8 cellular contexts compared by ENCODE assay signal in genomic region chr11:72812968-72813739, GRCh38. TPM values are rescaled to one million over a fixed set of nuclear protein-coding genes. Genes with fewer than 3 reads are reported as not detected.
DNase-seq lines count a peak whose midpoint lies in the region; ATAC-seq and TF ChIP-seq lines count a peak whose summit lies in the region.

No MANE protein-coding gene starts in this region.

- H3K4me3 ChIP-seq in HAP-1 (peak overlapping the region; percentile 75), coronary artery (peak overlapping the region; percentile 82)

- H3K36me3 ChIP-seq in HAP-1 (replicated peaks): peaks cover 23% of the 10 kb centered on the region

- in situ Hi-C loops in HAP-1 (cut with MboI; ENCODE audit: low sequenced_read_pairs): no loop called here

- H3K27me3 ChIP-seq in HAP-1 (ENCODE audit: low read depth): no peaks in the 10 kb centered on the region

- no peak for ATAC-seq in HG03457 (IDR thresholded peaks at IDR 0.05; ENCODE audit: unreplicated experiment)

- TF ChIP-seq CTCF in coronary artery (IDR thresholded peaks at IDR 0.05): no peak

- no peaks in the 10 kb centered on the region for H3K9me3 ChIP-seq in HAP-1

- H3K4me1 ChIP-seq in HAP-1: peaks cover 10% of the 10 kb centered on the region

- DNase-seq in DMS53 (lab: John Stamatoyannopoulos, UW) (peak; percentile 91), HAP-1 (ENCODE audit: low spot score in 2 of 2) (peak; percentile 81 to 87), NCI-H2196 (lab: John Stamatoyannopoulos, UW; ENCODE audit: unreplicated experiment) (peak; percentile 36), coronary artery (ENCODE audit: low spot score) (peak; percentile 94), lung microvascular endothelial cell (ENCODE audit: low read depth in 2 of 2) (peak; percentile 51 to 75)
- peak; percentile 43 for DNase-seq in activated CD4-positive, alpha-beta T cell treated with anti-CD3 and anti-CD28 coated beads for 1 hour
- DNase-seq in stimulated activated CD8-positive, alpha-beta memory T cell treated with anti-CD3 and anti-CD28 coated beads, Interleukin-4, amount 100 ng/mL, for 1 hour (ENCODE audit: low read depth in 2 of 2, low spot score in 1 of 2): peak; percentile 33 to 49

- H3K27ac ChIP-seq in coronary artery: peak overlapping the region; percentile 89 to 90

RNA-seq across cellular contexts. Expression of gene ATG16L2, which starts 1.1 kb away (rescaled TPM):
- 3.5 and 5.2 TPM in 2 replicates for total RNA-seq in lung microvascular endothelial cell

RNA-seq across cellular contexts. Expression of gene STARD10, which starts 19.3 kb away (rescaled TPM):
- 47.5 and 90.5 TPM in 2 replicates for total RNA-seq in lung microvascular endothelial cell

Comparison
In these comparisons a context has a peak if more than half of its experiments do, and no peak if none do; other contexts are left out.
1. DNase-seq: peak in every context shown above with its lines; median percentile 94 in coronary artery; 91 in DMS53; 84 in HAP-1; 63 in lung microvascular endothelial cell; 43 in activated CD4-positive, alpha-beta T cell treated with anti-CD3 and anti-CD28 coated beads for 1 hour; 41 in stimulated activated CD8-positive, alpha-beta memory T cell treated with anti-CD3 and anti-CD28 coated beads, Interleukin-4, amount 100 ng/mL, for 1 hour; 36 in NCI-H2196.